20 cellular contexts compared by ENCODE assay signal in the genomic region with DNA sequence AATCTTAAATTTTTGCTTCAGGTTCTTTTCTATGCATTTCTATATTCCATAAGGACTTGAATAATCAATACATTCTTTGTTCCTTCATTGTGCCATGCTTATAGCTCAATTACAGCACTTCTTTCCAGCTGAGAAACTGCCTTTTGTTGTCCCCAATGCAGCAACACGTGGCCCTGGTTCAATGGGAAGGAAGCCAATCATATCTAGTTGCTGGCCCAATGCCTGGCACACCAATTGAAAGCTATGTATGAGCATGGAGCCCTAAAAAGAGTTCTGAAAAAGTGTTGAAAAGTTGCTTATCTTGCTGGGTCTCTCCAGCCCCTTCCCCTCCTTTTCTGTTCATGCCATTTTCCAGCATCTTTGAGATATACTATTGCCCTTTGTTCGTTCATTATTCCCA.
DNase-seq lines count a peak whose midpoint lies in the region; ATAC-seq, FAIRE-seq and TF ChIP-seq lines count a peak whose summit lies in the region.
"Had no signal": no experiment of that assay in that cellular context is flagged by ENCODE, and none has a peak within 500 bp of the region (broad histone marks: within the 10 kb centered on the region; RNA-seq: fewer than 3 reads in every experiment).

No MANE protein-coding gene starts in this region.

- H3K36me3 ChIP-seq in right lobe of liver = no peaks in the 10 kb centered on the region
- H3K36me3 ChIP-seq in HepG2 (replicated peaks in 1 of 2; ENCODE audit: control insufficient read depth in 1 of 2, insufficient read depth in 2 of 2, low read length in 2 of 2) = no peaks in the 10 kb centered on the region
- no peaks in the 10 kb centered on the region for H3K36me3 ChIP-seq in body of pancreas (replicated peaks in 1 of 2; ENCODE audit: insufficient read depth in 1 of 2, low read depth in 2 of 2)
- H3K36me3 ChIP-seq: thoracic aorta had no signal

- TF ChIP-seq RAD21 in HepG2 (CRISPR knock-in tag; IDR thresholded peaks at IDR 0.05) = no peak

- no peak for TF ChIP-seq POLR2A in right lobe of liver (IDR thresholded peaks at IDR 0.05)
- TF ChIP-seq POLR2A in HepG2 (IDR thresholded peaks at IDR 0.05; ENCODE audit: insufficient read depth in 1 of 2, low read depth in 2 of 2, low read length in 2 of 2) = no peak
- no peak for TF ChIP-seq POLR2A in body of pancreas (IDR thresholded peaks at IDR 0.05)

- no peak overlapping the region for H3K4me3 ChIP-seq in right lobe of liver
- H3K4me3 ChIP-seq in HepG2 (replicated peaks in 1 of 3; ENCODE audit: insufficient read depth in 1 of 3, low read depth in 2 of 3, low read length in 3 of 3) = no peak overlapping the region
- no peak overlapping the region for H3K4me3 ChIP-seq in body of pancreas
- H3K4me3 ChIP-seq: smooth muscle cell, thoracic aorta had no signal

- TF ChIP-seq CTCF in right lobe of liver (IDR thresholded peaks at IDR 0.05) = no peak
- no peak for TF ChIP-seq CTCF in HepG2 (CRISPR knock-in tag; IDR thresholded peaks at IDR 0.05)
- TF ChIP-seq CTCF in body of pancreas (IDR thresholded peaks at IDR 0.05) = no peak

- CTCF ChIA-PET in HepG2 (lab: Yijun Ruan, JAX; ENCODE audit: low intra/inter-chr PET ratio, low total read pairs) = no interaction called here

- POLR2A ChIA-PET in HepG2 (lab: Yijun Ruan, JAX) = no interaction called here

- H3K9ac ChIP-seq in HepG2 (ENCODE audit: insufficient read depth, low read depth, low read length) = no peak overlapping the region

- ATAC-seq in right lobe of liver (peak in 3 of 4 donors; percentile 47 to 68 (median 49)), HepG2 (no peak), body of pancreas (no peak), HG02588 (IDR thresholded peaks at IDR 0.05; ENCODE audit: unreplicated experiment) (no peak), GM21529 (IDR thresholded peaks at IDR 0.05; ENCODE audit: unreplicated experiment) (no peak)
- ATAC-seq: activated T-helper 17 cell treated with anti-CD3 and anti-CD28 coated beads, Interleukin-2, amount 50 U/mL, for 72 hours; HCT116; stimulated activated effector memory CD8-positive, alpha-beta T cell treated with anti-CD3 and anti-CD28 coated beads, Interleukin-12 subunit alpha, Interleukin-12 subunit beta, amount 100 ng/mL, for 72 hours had no signal

- H3K9me3 ChIP-seq in right lobe of liver = no peaks in the 10 kb centered on the region
- H3K9me3 ChIP-seq in HepG2 (ENCODE audit: low read length) = peaks cover 79% of the 10 kb centered on the region
- no peaks in the 10 kb centered on the region for H3K9me3 ChIP-seq in body of pancreas
- H3K9me3 ChIP-seq: thoracic aorta had no signal

- no peaks in the 10 kb centered on the region for H3K79me2 ChIP-seq in HepG2 (ENCODE audit: insufficient read depth, low read length)

- no peaks in the 10 kb centered on the region for H3K27me3 ChIP-seq in right lobe of liver
- no peaks in the 10 kb centered on the region for H3K27me3 ChIP-seq in HepG2 (ENCODE audit: control insufficient read depth in 1 of 2, insufficient read depth in 2 of 2, low read length in 2 of 2)
- no peaks in the 10 kb centered on the region for H3K27me3 ChIP-seq in body of pancreas

- DNase-seq in right lobe of liver (no peak), HepG2 (ENCODE audit: low spot score) (no peak), body of pancreas (peak; percentile 17 to 67 (median 42)), medulla oblongata (ENCODE audit: extremely low spot score) (peak; percentile 56), HuH-7.5 (ENCODE audit: low spot score) (no peak)
- DNase-seq in stimulated activated CD4-positive, alpha-beta T cell treated with anti-CD3 and anti-CD28 coated beads, Interleukin-1b, Interleukin-23, amount 100 ng/mL, for 48 hours = no peak
- DNase-seq: activated CD4-positive, alpha-beta T cell treated with anti-CD3 and anti-CD28 coated beads, Interleukin-2, amount 50 U/mL, for 1 hour; NCI-H1417 treated with DMSO at 0.1 percent for 48 hours; NCI-H748 treated with DMSO at 0.1 percent for 48 hours; stimulated activated CD4-positive, alpha-beta T cell treated with anti-CD3 and anti-CD28 coated beads, Interleukin-2, amount 100 ng/mL, for 48 hours had no signal

- no peaks in the 10 kb centered on the region for H4K20me1 ChIP-seq in HepG2 (ENCODE audit: insufficient read depth, low read length)

- H3K4me2 ChIP-seq in HepG2 (ENCODE audit: low read depth, low read length) = no peak overlapping the region
- H3K4me2 ChIP-seq: smooth muscle cell had no signal

- H2AFZ ChIP-seq in HepG2 (ENCODE audit: low read length) = no peak overlapping the region

- in situ Hi-C loops in HepG2 (cut with HindIII; ENCODE audit: extremely low pct_ligation_motif_present, low pct_unique_long_range_greater_than_20kb) = no loop called here

- TF ChIP-seq EP300 in HepG2 (IDR thresholded peaks at IDR 0.05; ENCODE audit: low read depth in 2 of 2, low read length in 2 of 2) (no peak), HepG2 (CRISPR knock-in tag; IDR thresholded peaks at IDR 0.05; ENCODE audit: borderline replicate concordance) (no peak)

- no TSS peak for BruUV-seq in HepG2 (replicated peaks; lab: Mats Ljungman, UMichigan)

- FAIRE-seq in HepG2 (lab: Jason Lieb, UNC) = no peak
- FAIRE-seq: astrocyte, endothelial cell of umbilical vein, GM19239 had no signal

- no peak overlapping the region for H3K27ac ChIP-seq in right lobe of liver
- no peak overlapping the region for H3K27ac ChIP-seq in HepG2 (ENCODE audit: extremely low read length, insufficient read depth, low read length)
- H3K27ac ChIP-seq in body of pancreas = no peak overlapping the region
- H3K27ac ChIP-seq: thoracic aorta had no signal

- H3K4me1 ChIP-seq in right lobe of liver = no peaks in the 10 kb centered on the region
- H3K4me1 ChIP-seq in HepG2 (ENCODE audit: insufficient read depth, low read length) = no peaks in the 10 kb centered on the region
- H3K4me1 ChIP-seq in body of pancreas = peaks cover 4% of the 10 kb centered on the region

- intact Hi-C loops in right lobe of liver (cut with DNase I) = no loop called here
- intact Hi-C loops in HepG2 (cut with micrococcal nuclease; ENCODE audit: unreplicated experiment) = no loop called here
- intact Hi-C loops in body of pancreas (cut with DNase I) = no loop called here

- 36% methylated on average over 2 of the region's 2 CpGs for WGBS in right lobe of liver (ENCODE audit: insufficient coverage, low coverage, low lambda C conversion rate, missing lambda C conversion rate)
- 5% methylated on average over 2 of the region's 2 CpGs for WGBS in HepG2 (ENCODE audit: low lambda C conversion rate)
- WGBS in body of pancreas, 2 donors = 14 to 24% methylated on average over 2 of the region's 2 CpGs

TF ChIP-seq in HepG2, 621 proteins besides CTCF, POLR2A, EP300 and RAD21 (continues in another document):
- TF ChIP-seq CBX5 (CRISPR knock-in tag; IDR thresholded peaks at IDR 0.05; ENCODE audit: borderline replicate concordance) (no peak), RORA (CRISPR knock-in tag; IDR thresholded peaks at IDR 0.05) (no peak), SMARCE1 (IDR thresholded peaks at IDR 0.05; ENCODE audit: borderline replicate concordance) (no peak), ISL2 (CRISPR knock-in tag; IDR thresholded peaks at IDR 0.05) (no peak), ZNF678 (CRISPR knock-in tag; IDR thresholded peaks at IDR 0.05) (no peak), MEIS2 (CRISPR knock-in tag; IDR thresholded peaks at IDR 0.05) (no peak), FOXM1 (CRISPR knock-in tag; IDR thresholded peaks at IDR 0.05) (no peak), CENPT (CRISPR knock-in tag; IDR thresholded peaks at IDR 0.05; ENCODE audit: low read depth) (no peak), ZBTB21 (CRISPR knock-in tag; IDR thresholded peaks at IDR 0.05) (no peak)
- TF ChIP-seq, protein P1, sequence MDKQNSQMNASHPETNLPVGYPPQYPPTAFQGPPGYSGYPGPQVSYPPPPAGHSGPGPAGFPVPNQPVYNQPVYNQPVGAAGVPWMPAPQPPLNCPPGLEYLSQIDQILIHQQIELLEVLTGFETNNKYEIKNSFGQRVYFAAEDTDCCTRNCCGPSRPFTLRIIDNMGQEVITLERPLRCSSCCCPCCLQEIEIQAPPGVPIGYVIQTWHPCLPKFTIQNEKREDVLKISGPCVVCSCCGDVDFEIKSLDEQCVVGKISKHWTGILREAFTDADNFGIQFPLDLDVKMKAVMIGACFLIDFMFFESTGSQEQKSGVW (CRISPR knock-in tag; IDR thresholded peaks at IDR 0.05; ENCODE audit: borderline replicate concordance) = no peak
- TF ChIP-seq, protein P2, sequence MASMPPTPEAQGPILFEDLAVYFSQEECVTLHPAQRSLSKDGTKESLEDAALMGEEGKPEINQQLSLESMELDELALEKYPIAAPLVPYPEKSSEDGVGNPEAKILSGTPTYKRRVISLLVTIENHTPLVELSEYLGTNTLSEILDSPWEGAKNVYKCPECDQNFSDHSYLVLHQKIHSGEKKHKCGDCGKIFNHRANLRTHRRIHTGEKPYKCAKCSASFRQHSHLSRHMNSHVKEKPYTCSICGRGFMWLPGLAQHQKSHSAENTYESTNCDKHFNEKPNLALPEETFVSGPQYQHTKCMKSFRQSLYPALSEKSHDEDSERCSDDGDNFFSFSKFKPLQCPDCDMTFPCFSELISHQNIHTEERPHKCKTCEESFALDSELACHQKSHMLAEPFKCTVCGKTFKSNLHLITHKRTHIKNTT (CRISPR knock-in tag; IDR thresholded peaks at IDR 0.05) = no peak
- TF ChIP-seq, protein P3, sequence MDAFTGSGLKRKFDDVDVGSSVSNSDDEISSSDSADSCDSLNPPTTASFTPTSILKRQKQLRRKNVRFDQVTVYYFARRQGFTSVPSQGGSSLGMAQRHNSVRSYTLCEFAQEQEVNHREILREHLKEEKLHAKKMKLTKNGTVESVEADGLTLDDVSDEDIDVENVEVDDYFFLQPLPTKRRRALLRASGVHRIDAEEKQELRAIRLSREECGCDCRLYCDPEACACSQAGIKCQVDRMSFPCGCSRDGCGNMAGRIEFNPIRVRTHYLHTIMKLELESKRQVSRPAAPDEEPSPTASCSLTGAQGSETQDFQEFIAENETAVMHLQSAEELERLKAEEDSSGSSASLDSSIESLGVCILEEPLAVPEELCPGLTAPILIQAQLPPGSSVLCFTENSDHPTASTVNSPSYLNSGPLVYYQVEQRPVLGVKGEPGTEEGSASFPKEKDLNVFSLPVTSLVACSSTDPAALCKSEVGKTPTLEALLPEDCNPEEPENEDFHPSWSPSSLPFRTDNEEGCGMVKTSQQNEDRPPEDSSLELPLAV (CRISPR knock-in tag; conservative IDR thresholded peaks at IDR 0.05; ENCODE audit: low read depth) = no peak

Comparison
In these comparisons a context has a peak if more than half of its experiments do, and no peak if none do; other contexts are left out.
1. ATAC-seq: peak in right lobe of liver (3 of 4); none in HepG2 (single experiment), body of pancreas (single experiment), HG02588 (single experiment) and GM21529 (single experiment).
2. DNase-seq: peak in body of pancreas (4 of 4) and medulla oblongata (single experiment); none in right lobe of liver (0 of 3), HepG2 (single experiment), HuH-7.5 (single experiment) and stimulated activated CD4-positive, alpha-beta T cell treated with anti-CD3 and anti-CD28 coated beads, Interleukin-1b, Interleukin-23, amount 100 ng/mL, for 48 hours (single experiment).